In genomic region chr6:37396571-37397185, GRCh38 we compare ENCODE assay signal across 29 cellular contexts. TPM values are rescaled to one million over a fixed set of nuclear protein-coding genes. Genes with fewer than 3 reads are reported as not detected.
DNase-seq lines count a peak whose midpoint lies in the region; ATAC-seq, FAIRE-seq and TF ChIP-seq lines count a peak whose summit lies in the region.
"Had no signal": no experiment of that assay in that cellular context is flagged by ENCODE, and none has a peak within 500 bp of the region (broad histone marks: within the 10 kb centered on the region; RNA-seq: fewer than 3 reads in every experiment).

No MANE protein-coding gene starts in this region.

- no peaks in the 10 kb centered on the region for H3K9me2 ChIP-seq in GM23248 (ENCODE audit: insufficient read depth)

- TF ChIP-seq CTCF in BE2C (IDR thresholded peaks at IDR 0.05; ENCODE audit: low read depth, low read length) (no peak), astrocyte (IDR thresholded peaks at IDR 0.05; ENCODE audit: insufficient read depth, low read depth, low read length) (no peak), omental fat pad (IDR thresholded peaks at IDR 0.05) (no peak)

- H3K27me3 ChIP-seq in BE2C, result no peaks in the 10 kb centered on the region
- H3K27me3 ChIP-seq in GM23248 (replicated peaks; ENCODE audit: insufficient read depth), result no peaks in the 10 kb centered on the region
- no peaks in the 10 kb centered on the region for H3K27me3 ChIP-seq in astrocyte (ENCODE audit: insufficient read depth, low read length)
- H3K27me3 ChIP-seq: esophagus muscularis mucosa, hepatocyte, suprapubic skin had no signal

- H3K27me3 Mint-ChIP-seq in astrocyte (ENCODE audit: low read depth, unreplicated experiment), result peaks cover 23% of the 10 kb centered on the region
- H3K27me3 Mint-ChIP-seq: activated naive CD8-positive, alpha-beta T cell treated with anti-CD3 and anti-CD28 coated beads for 36 hours; progenitor cell of endocrine pancreas had no signal

- FAIRE-seq in astrocyte (lab: Jason Lieb, UNC), result no peak
- FAIRE-seq: kidney had no signal

- in situ Hi-C loops in GM23248 (cut with MboI), result no loop called here

- ATAC-seq in GM18861 (IDR thresholded peaks at IDR 0.05; ENCODE audit: unreplicated experiment) (no peak), omental fat pad (ENCODE audit: low FRiP score) (no peak)
- ATAC-seq: HCT116; natural killer cell treated with Interleukin-12 subunit alpha and Interleukin-12 subunit beta and Interleukin-15 and Interleukin-18, amount 100 ng/mL, for 72 hours had no signal

- H3K27ac ChIP-seq in GM23248, result no peak overlapping the region
- no peak overlapping the region for H3K27ac ChIP-seq in astrocyte (ENCODE audit: low read depth, low read length)
- no peak overlapping the region for H3K27ac ChIP-seq in substantia nigra (ENCODE audit: low read depth, low read length, poor library complexity, severe bottlenecking)
- H3K27ac ChIP-seq: esophagus muscularis mucosa, hepatocyte, KMS-11, suprapubic skin had no signal

- no peak overlapping the region for H2AFZ ChIP-seq in GM23248
- H2AFZ ChIP-seq in astrocyte (ENCODE audit: low read depth, low read length), result no peak overlapping the region
- H2AFZ ChIP-seq: hepatocyte had no signal

- H3K36me3 ChIP-seq in BE2C, result peaks cover 11% of the 10 kb centered on the region
- H3K36me3 ChIP-seq in GM23248 (ENCODE audit: low read depth), result peaks cover 11% of the 10 kb centered on the region; the same call in 1 of the 2 replicates
- H3K36me3 ChIP-seq in astrocyte (ENCODE audit: insufficient read depth, low read length), result no peaks in the 10 kb centered on the region

- H3K9me3 ChIP-seq in BE2C (no peaks in the 10 kb centered on the region), GM23248 (ENCODE audit: low read depth) (no peaks in the 10 kb centered on the region), astrocyte (ENCODE audit: insufficient read depth, low read depth, low read length) (no peaks in the 10 kb centered on the region)
- H3K9me3 ChIP-seq: esophagus muscularis mucosa, suprapubic skin had no signal

- H3K36me3 Mint-ChIP-seq in astrocyte (ENCODE audit: low read depth, unreplicated experiment), result peaks cover 5% of the 10 kb centered on the region
- H3K36me3 Mint-ChIP-seq: activated naive CD8-positive, alpha-beta T cell treated with anti-CD3 and anti-CD28 coated beads for 36 hours; natural killer cell treated with Interleukin-12 subunit alpha and Interleukin-12 subunit beta and Interleukin-15 and Interleukin-18, amount 100 ng/mL, for 72 hours had no signal

- H3K4me1 ChIP-seq in BE2C, result peaks cover 9% of the 10 kb centered on the region
- H3K4me1 ChIP-seq in GM23248 (ENCODE audit: insufficient read depth), result no peaks in the 10 kb centered on the region
- H3K4me1 ChIP-seq in astrocyte (ENCODE audit: insufficient read depth, low read length), result no peaks in the 10 kb centered on the region
- H3K4me1 ChIP-seq: esophagus muscularis mucosa, suprapubic skin had no signal

- H3K4me3 Mint-ChIP-seq in astrocyte (ENCODE audit: unreplicated experiment), result no peak overlapping the region
- H3K4me3 Mint-ChIP-seq: activated naive CD8-positive, alpha-beta T cell treated with anti-CD3 and anti-CD28 coated beads for 36 hours; activated T-helper 1 cell treated with anti-CD3 and anti-CD28 coated beads, Interleukin-12 subunit alpha, Interleukin-12 subunit beta, Interleukin-2, Interleukin-4 antibody, amounts not matched to agents 30 ng/mL and 10 ng/mL and 1 ng/mL, durations not matched to agents 14 hours and 24 hours and 36 hours; CD14-positive monocyte; natural killer cell treated with Interleukin-12 subunit alpha and Interleukin-12 subunit beta and Interleukin-15 and Interleukin-18, amount 100 ng/mL, for 72 hours had no signal

- peaks cover 5% of the 10 kb centered on the region for H3K4me1 Mint-ChIP-seq in astrocyte (ENCODE audit: low read depth, unreplicated experiment)
- H3K4me1 Mint-ChIP-seq: activated naive CD8-positive, alpha-beta T cell treated with anti-CD3 and anti-CD28 coated beads for 36 hours had no signal

- peaks cover 2% of the 10 kb centered on the region for H3K9me3 Mint-ChIP-seq in astrocyte (ENCODE audit: unreplicated experiment)
- H3K9me3 Mint-ChIP-seq: activated naive CD8-positive, alpha-beta T cell treated with anti-CD3 and anti-CD28 coated beads for 36 hours; activated T-helper 1 cell treated with anti-CD3 and anti-CD28 coated beads, Interleukin-12 subunit alpha, Interleukin-12 subunit beta, Interleukin-2, Interleukin-4 antibody, amounts not matched to agents 30 ng/mL and 10 ng/mL and 1 ng/mL, durations not matched to agents 14 hours and 24 hours and 36 hours; natural killer cell treated with Interleukin-12 subunit alpha and Interleukin-12 subunit beta and Interleukin-15 and Interleukin-18, amount 100 ng/mL, for 72 hours had no signal

- H4K20me1 ChIP-seq in GM23248 (ENCODE audit: insufficient read depth) (no peaks in the 10 kb centered on the region), astrocyte (ENCODE audit: insufficient read depth, low read length) (no peaks in the 10 kb centered on the region)

- WGBS in GM23248 (ENCODE audit: low coverage in 1 of 2, low lambda C conversion rate in 2 of 2, missing lambda C conversion rate in 2 of 2), 2 experiments, result 52 to 53% methylated on average over 4 of the region's 4 CpGs

- DNase-seq in BE2C (peak; percentile 32), GM23248 (peak; percentile 66), astrocyte (ENCODE audit: low read depth) (peak; percentile 64), hepatic stellate cell (ENCODE audit: low spot score) (peak; percentile 58), amygdala (lab: John Stamatoyannopoulos, UW) (no peak), substantia nigra (lab: John Stamatoyannopoulos, UW) (no peak), omental fat pad (ENCODE audit: low spot score) (no peak)
- DNase-seq: activated CD4-positive, CD25-positive, alpha-beta regulatory T cell treated with anti-CD3 and anti-CD28 coated beads, Interleukin-2, amount 50 U/mL, for 72 hours; activated naive CD8-positive, alpha-beta T cell treated with anti-CD3 and anti-CD28 coated beads for 36 hours; central memory CD4-positive, alpha-beta T cell; DMS79; effector CD4-positive, alpha-beta T cell; kidney; mesendoderm; NCI-H748 treated with DMSO at 0.1 percent for 48 hours; OCI-M1; stimulated activated CD8-positive, alpha-beta memory T cell treated with anti-CD3 and anti-CD28 coated beads, Interleukin-4, amount 100 ng/mL, for 48 hours; T1000 had no signal

- H3K79me2 ChIP-seq in GM23248 (ENCODE audit: insufficient read depth) (no peaks in the 10 kb centered on the region), astrocyte (ENCODE audit: insufficient read depth, low read length) (no peaks in the 10 kb centered on the region)
- H3K79me2 ChIP-seq: hepatocyte had no signal

- 0 out of 2 replicates have a peak, but pooled peaks cover 7% of the 10 kb centered on the region for H3F3A ChIP-seq in GM23248 (ENCODE audit: insufficient read depth)

- H3K4me3 ChIP-seq in BE2C (ENCODE audit: low read depth, low read length) (no peak overlapping the region), GM23248 (no peak overlapping the region), astrocyte (ENCODE audit: insufficient read depth, low read depth, low read length) (no peak overlapping the region)
- H3K4me3 ChIP-seq: esophagus muscularis mucosa, hepatocyte, smooth muscle cell, suprapubic skin had no signal

- H3K9ac ChIP-seq in GM23248, result no peak overlapping the region
- H3K9ac ChIP-seq in astrocyte (ENCODE audit: low read length), result no peak overlapping the region
- H3K9ac ChIP-seq: KMS-11 had no signal

- H3K4me2 ChIP-seq in GM23248 (ENCODE audit: unreplicated experiment) (no peak overlapping the region), astrocyte (ENCODE audit: low read length) (no peak overlapping the region)
- H3K4me2 ChIP-seq: hepatocyte, KMS-11, smooth muscle cell had no signal

- H3K27ac Mint-ChIP-seq in astrocyte (ENCODE audit: unreplicated experiment), result no peak overlapping the region
- H3K27ac Mint-ChIP-seq: activated naive CD8-positive, alpha-beta T cell treated with anti-CD3 and anti-CD28 coated beads for 36 hours; activated T-helper 1 cell treated with anti-CD3 and anti-CD28 coated beads, Interleukin-12 subunit alpha, Interleukin-12 subunit beta, Interleukin-2, Interleukin-4 antibody, amounts not matched to agents 30 ng/mL and 10 ng/mL and 1 ng/mL, durations not matched to agents 14 hours and 24 hours and 36 hours; CD14-positive monocyte; natural killer cell treated with Interleukin-12 subunit alpha and Interleukin-12 subunit beta and Interleukin-15 and Interleukin-18, amount 100 ng/mL, for 72 hours; progenitor cell of endocrine pancreas had no signal

RNA-seq across cellular contexts. Expression of gene CMTR1, which starts 36.3 kb away (rescaled TPM):
- 39.5 TPM for polyA plus RNA-seq in BE2C (2012; ENCODE audit: insufficient read depth, insufficient read length, low read depth)
- 37.7 and 46.3 TPM in 2 replicates for total RNA-seq in GM23248 (2014; rRNA removed; shearing (Covaris generic))
- polyA plus RNA-seq in GM23248 (2016; fragmentation: Nextera tagmentation; extraction: Ambion mirVana), result 15.2 and 16.1 TPM in 2 replicates
- total RNA-seq in astrocyte (44.1 and 47.0 TPM in 2 replicates), omental fat pad (10 to 100 TPM; 22.5 to 34.5 (median 28.5) TPM)

RNA-seq across cellular contexts. Expression of gene RNF8, which starts 42.9 kb away (rescaled TPM):
- 18.4 TPM for polyA plus RNA-seq in BE2C (2012; ENCODE audit: insufficient read depth, insufficient read length, low read depth)
- total RNA-seq in GM23248 (2014; rRNA removed; shearing (Covaris generic)), result 21.6 and 34.2 TPM in 2 replicates
- polyA plus RNA-seq in GM23248 (2016; fragmentation: Nextera tagmentation; extraction: Ambion mirVana), result 19.3 and 19.7 TPM in 2 replicates
- total RNA-seq in astrocyte (22.4 and 25.1 TPM in 2 replicates), omental fat pad (10 to 100 TPM in 3 of 4 donors, 1 to 10 TPM in 1; 9.3 to 17.0 (median 11.8) TPM)

Comparison
In these comparisons a context has a peak if more than half of its experiments do, and no peak if none do; other contexts are left out.
1. DNase-seq: peak in BE2C (single experiment), GM23248 (single experiment), astrocyte (single experiment) and hepatic stellate cell (single experiment); none in amygdala (0 of 56), substantia nigra (0 of 49) and omental fat pad (single experiment).